ENCODE assay signal across 13 cellular contexts in genomic region chr18:47917923-47918610, GRCh38. TPM values are rescaled to one million over a fixed set of nuclear protein-coding genes. Genes with fewer than 3 reads are reported as not detected.
DNase-seq lines count a peak whose midpoint lies in the region; ATAC-seq and TF ChIP-seq lines count a peak whose summit lies in the region.
"Had no signal": no experiment of that assay in that cellular context is flagged by ENCODE, and none has a peak within 500 bp of the region (broad histone marks: within the 10 kb centered on the region; RNA-seq: fewer than 3 reads in every experiment).

No MANE protein-coding gene starts in this region.

- H3K36me3 Mint-ChIP-seq in activated CD4-positive, alpha-beta T cell treated with anti-CD3 and anti-CD28 coated beads for 36 hours (ENCODE audit: low read depth) = peaks cover 40% of the 10 kb centered on the region
- H3K36me3 Mint-ChIP-seq in activated naive CD4-positive, alpha-beta T cell treated with anti-CD3 and anti-CD28 coated beads, Interleukin-2, amount 50 U/mL, for 72 hours = peaks cover 5 to 14% of the 10 kb centered on the region in 2 donors

- H4K20me1 ChIP-seq in osteoblast (ENCODE audit: insufficient read depth, low read length) = peaks cover 42% of the 10 kb centered on the region

- H3K79me2 ChIP-seq in osteoblast (ENCODE audit: insufficient read depth, low read length) = peaks cover 97% of the 10 kb centered on the region

- no peaks in the 10 kb centered on the region for H3K9me3 ChIP-seq in osteoblast (ENCODE audit: low read depth, low read length)
- H3K9me3 ChIP-seq: breast epithelium had no signal

- intact Hi-C loops in activated CD4-positive, alpha-beta T cell treated with anti-CD3 and anti-CD28 coated beads for 36 hours (cut with DNase I, micrococcal nuclease) = loop anchor here in 1 of 2 experiments (1.0 to 5.0 kb wide), 2 partner anchors 10 to 36 kb away; no protein-coding TSS in a partner anchor

- H2AFZ ChIP-seq in osteoblast (ENCODE audit: low read length) = no peak overlapping the region

- POLR2A ChIA-PET in activated CD4-positive, alpha-beta T cell treated with anti-CD3 and anti-CD28 coated beads for 36 hours (lab: Charles Lee) = interaction anchor here (0.5 to 1.4 kb wide), 5 partner anchors 9 to 33 kb away, joined by 3 to 8 read pairs (median 4); partner anchors contain the start of gene SMAD2

- H3K36me3 ChIP-seq in osteoblast (ENCODE audit: insufficient read depth, low read length) = no peaks in the 10 kb centered on the region
- H3K36me3 ChIP-seq: breast epithelium had no signal

- no peaks in the 10 kb centered on the region for H3K27me3 Mint-ChIP-seq in activated CD4-positive, alpha-beta T cell treated with anti-CD3 and anti-CD28 coated beads for 36 hours

- peak overlapping the region; percentile 98 for H3K27ac Mint-ChIP-seq in activated CD4-positive, alpha-beta T cell treated with anti-CD3 and anti-CD28 coated beads for 36 hours
- peak overlapping the region; percentile 45 to 83 for H3K27ac Mint-ChIP-seq in activated naive CD4-positive, alpha-beta T cell treated with anti-CD3 and anti-CD28 coated beads, Interleukin-2, amount 50 U/mL, for 72 hours

- peak; percentile 61 for ATAC-seq in activated CD4-positive, alpha-beta T cell treated with anti-CD3 and anti-CD28 coated beads for 36 hours
- peak; percentile 56 for ATAC-seq in HG02642 (IDR thresholded peaks at IDR 0.05; ENCODE audit: poor library complexity, unreplicated experiment)
- peak; percentile 51 to 63 for ATAC-seq in activated naive CD4-positive, alpha-beta T cell treated with anti-CD3 and anti-CD28 coated beads, Interleukin-2, amount 50 U/mL, for 72 hours

- no peak overlapping the region for H3K4me2 ChIP-seq in osteoblast (ENCODE audit: insufficient read depth, low read length)

- peaks cover 96% of the 10 kb centered on the region for H3K4me1 Mint-ChIP-seq in activated CD4-positive, alpha-beta T cell treated with anti-CD3 and anti-CD28 coated beads for 36 hours

- H3K9me3 Mint-ChIP-seq in activated CD4-positive, alpha-beta T cell treated with anti-CD3 and anti-CD28 coated beads for 36 hours (ENCODE audit: low read depth) = no peaks in the 10 kb centered on the region
- no peaks in the 10 kb centered on the region for H3K9me3 Mint-ChIP-seq in activated naive CD4-positive, alpha-beta T cell treated with anti-CD3 and anti-CD28 coated beads, Interleukin-2, amount 50 U/mL, for 72 hours

- no peaks in the 10 kb centered on the region for H3K4me1 ChIP-seq in osteoblast (ENCODE audit: insufficient read depth, low read length)
- H3K4me1 ChIP-seq: breast epithelium had no signal

- peak overlapping the region; percentile 71 for H3K4me3 Mint-ChIP-seq in activated CD4-positive, alpha-beta T cell treated with anti-CD3 and anti-CD28 coated beads for 36 hours

- H3K27me3 ChIP-seq in osteoblast (ENCODE audit: insufficient read depth, low read length) = no peaks in the 10 kb centered on the region
- H3K27me3 ChIP-seq: breast epithelium had no signal

- no peak overlapping the region for H3K27ac ChIP-seq in osteoblast (ENCODE audit: low read depth, low read length)
- H3K27ac ChIP-seq: breast epithelium had no signal

- no peak overlapping the region for H3K4me3 ChIP-seq in osteoblast (ENCODE audit: insufficient read depth, low read length)
- H3K4me3 ChIP-seq: breast epithelium had no signal

- peak; percentile 17 for DNase-seq in activated CD4-positive, alpha-beta T cell treated with anti-CD3 and anti-CD28 coated beads for 36 hours
- DNase-seq in activated CD4-positive, alpha-beta T cell treated with anti-CD3 and anti-CD28 coated beads for 1 hour = no peak
- no peak for DNase-seq in activated naive CD4-positive, alpha-beta T cell treated with anti-CD3 and anti-CD28 coated beads, Interleukin-2, amount 50 U/mL, for 72 hours (ENCODE audit: low spot score in 2 of 2)
- peak; percentile 4 for DNase-seq in osteoblast (ENCODE audit: insufficient read length, low spot score, missing footprints)
- no peak for DNase-seq in amniotic stem cell (lab: John Stamatoyannopoulos, UW)
- DNase-seq in NCI-H1694 treated with DMSO at 0.1 percent for 48 hours (lab: John Stamatoyannopoulos, UW) = no peak
- DNase-seq in H4 (ENCODE audit: low spot score) = no peak
- DNase-seq: 8988T, EL, IMR-90, NCI-H2107 had no signal

- no peak for TF ChIP-seq CTCF in osteoblast (IDR thresholded peaks at IDR 0.05; ENCODE audit: extremely low read depth, low read depth, low read length)

- CTCF ChIA-PET in activated CD4-positive, alpha-beta T cell treated with anti-CD3 and anti-CD28 coated beads for 36 hours (lab: Charles Lee) = interaction anchor here (0.6 to 1.5 kb wide), 4 partner anchors 9 to 1849 kb away, joined by 3 to 4 read pairs (median 3); no protein-coding TSS in a partner anchor

RNA-seq across cellular contexts. Expression of gene SMAD2, which starts 12.4 kb away (rescaled TPM):
- total RNA-seq in activated CD4-positive, alpha-beta T cell treated with anti-CD3 and anti-CD28 coated beads for 36 hours = 100 to 1,000 TPM; 169 to 178 TPM
- 100 to 1,000 TPM; 108 to 146 TPM for total RNA-seq in activated naive CD4-positive, alpha-beta T cell treated with anti-CD3 and anti-CD28 coated beads, Interleukin-2, amount 50 U/mL, for 72 hours
- total RNA-seq in osteoblast = 43.9 and 44.9 TPM in 2 replicates
- 102 and 113 TPM in 2 replicates for total RNA-seq in H4 (2014; rRNA removed; shearing (Covaris generic))

Comparison
In these comparisons a context has a peak if more than half of its experiments do, and no peak if none do; other contexts are left out.
1. DNase-seq: peak in activated CD4-positive, alpha-beta T cell treated with anti-CD3 and anti-CD28 coated beads for 36 hours (single experiment) and osteoblast (single experiment); none in activated CD4-positive, alpha-beta T cell treated with anti-CD3 and anti-CD28 coated beads for 1 hour (single experiment), activated naive CD4-positive, alpha-beta T cell treated with anti-CD3 and anti-CD28 coated beads, Interleukin-2, amount 50 U/mL, for 72 hours (0 of 2), amniotic stem cell (single experiment), NCI-H1694 treated with DMSO at 0.1 percent for 48 hours (single experiment) and H4 (single experiment).
2. Peak in every context shown above with its lines, with median percentiles within 50 percentile points of each other: ATAC-seq.